In genomic region chr2:11077411-11077810, GRCh38 we compare ENCODE assay signal across 25 cellular contexts.
DNase-seq lines count a peak whose midpoint lies in the region; FAIRE-seq and TF ChIP-seq lines count a peak whose summit lies in the region.
"Had no signal": no experiment of that assay in that cellular context is flagged by ENCODE, and none has a peak within 500 bp of the region (broad histone marks: within the 10 kb centered on the region; RNA-seq: fewer than 3 reads in every experiment).

No MANE protein-coding gene starts in this region.

- H3K36me3 ChIP-seq in bronchial epithelial cell (ENCODE audit: control insufficient read depth, insufficient read depth, low read length), result no peaks in the 10 kb centered on the region
- H3K36me3 ChIP-seq: BLaER1, SJSA1 had no signal

- H3K27me3 ChIP-seq in H9 (ENCODE audit: insufficient read depth, low read length) (no peaks in the 10 kb centered on the region), bronchial epithelial cell (ENCODE audit: control insufficient read depth, insufficient read depth, low read length) (no peaks in the 10 kb centered on the region)
- H3K27me3 ChIP-seq: BLaER1, SJSA1 had no signal

- no peak overlapping the region for H3K4me2 ChIP-seq in H9 (ENCODE audit: insufficient read depth, insufficient read length, low read length)
- H3K4me2 ChIP-seq: BLaER1, PC-9 had no signal

- H2AK5ac ChIP-seq in H9 (ENCODE audit: insufficient read length, low read length), result no peak overlapping the region

- H4K91ac ChIP-seq in H9 (ENCODE audit: insufficient read length, low read depth, low read length), result peak overlapping the region; percentile 36

- no peak overlapping the region for H4K8ac ChIP-seq in H9 (replicated peaks; ENCODE audit: insufficient read length, low read depth, low read length)

- DNase-seq in NCI-H748 (lab: John Stamatoyannopoulos, UW; ENCODE audit: unreplicated experiment), result peak; percentile 14
- no peak for DNase-seq in NCI-H748 treated with DMSO at 0.1 percent for 48 hours (lab: John Stamatoyannopoulos, UW)
- no peak for DNase-seq in H9
- DNase-seq in bronchial epithelial cell (ENCODE audit: low read depth), result no peak
- no peak for DNase-seq in neural crest cell (ENCODE audit: low read depth, low spot score)
- no peak for DNase-seq in activated CD4-positive, alpha-beta T cell treated with anti-CD3 and anti-CD28 coated beads, Interleukin-2, amount 10 ng/mL, durations not matched to agents 7 days and 5 days
- DNase-seq in stimulated activated CD4-positive, alpha-beta T cell treated with anti-CD3 and anti-CD28 coated beads, Interleukin-4, amount 100 ng/mL, for 4 hours, result no peak
- DNase-seq in stimulated activated naive CD4-positive, alpha-beta T cell (lab: John Stamatoyannopoulos, UW), result no peak
- DNase-seq: CD4-positive, CD25-positive, alpha-beta regulatory T cell; Kasumi-1; NCI-H1092 treated with DMSO at 0.1 percent for 48 hours; NCI-H1436; NCI-H1930; NCI-H2227 treated with DMSO at 0.1 percent for 48 hours; NCI-H774; PC-9; Right ventricle myocardium superior; RPMI8226 had no signal

- no peaks in the 10 kb centered on the region for H3K79me2 ChIP-seq in H9 (ENCODE audit: insufficient read depth, low read length)

- H2BK15ac ChIP-seq in H9 (ENCODE audit: low read depth, low read length), result no peak overlapping the region

- H4K20me1 ChIP-seq in H9 (ENCODE audit: control insufficient read depth, insufficient read depth, insufficient read length), result no peaks in the 10 kb centered on the region
- H4K20me1 ChIP-seq: BLaER1 had no signal

- H3K14ac ChIP-seq in H9 (ENCODE audit: insufficient read depth, low read length), result no peak overlapping the region

- H3K56ac ChIP-seq in H9 (ENCODE audit: insufficient read length, low read depth, low read length), result no peak overlapping the region

- POLR2A ChIA-PET in activated CD4-positive, alpha-beta T cell treated with anti-CD3 and anti-CD28 coated beads, Interleukin-2, amount 10 ng/mL, durations not matched to agents 7 days and 5 days (lab: Charles Lee), result no interaction called here

- H3K27ac ChIP-seq in H9 (ENCODE audit: insufficient read length, low read depth, low read length), result no peak overlapping the region
- H3K27ac ChIP-seq: BLaER1, PC-9, SJSA1 had no signal

- H3K36me3 Mint-ChIP-seq in H9 (ENCODE audit: insufficient read depth in 1 of 3, low read depth in 3 of 3) (no peaks in the 10 kb centered on the region), neural crest cell (ENCODE audit: low read depth) (no peaks in the 10 kb centered on the region)
- H3K36me3 Mint-ChIP-seq in activated CD4-positive, alpha-beta T cell treated with anti-CD3 and anti-CD28 coated beads, Interleukin-2, amount 10 ng/mL, durations not matched to agents 7 days and 5 days (ENCODE audit: low read depth), result no peaks in the 10 kb centered on the region
- H3K36me3 Mint-ChIP-seq: CD4-positive, CD25-positive, alpha-beta regulatory T cell had no signal

- H3K4me1 Mint-ChIP-seq in H9 (peaks cover 16 to 22% of the 10 kb centered on the region in 2 experiments), neural crest cell (peaks cover 34% of the 10 kb centered on the region)
- peaks cover 11% of the 10 kb centered on the region for H3K4me1 Mint-ChIP-seq in activated CD4-positive, alpha-beta T cell treated with anti-CD3 and anti-CD28 coated beads, Interleukin-2, amount 10 ng/mL, durations not matched to agents 7 days and 5 days

- no peak overlapping the region for H3K18ac ChIP-seq in H9 (ENCODE audit: insufficient read length, low read depth, low read length)

- H3T11ph ChIP-seq in H9 (ENCODE audit: low read length), result no peak overlapping the region

- CTCF ChIA-PET in activated CD4-positive, alpha-beta T cell treated with anti-CD3 and anti-CD28 coated beads, Interleukin-2, amount 10 ng/mL, durations not matched to agents 7 days and 5 days (lab: Charles Lee), result no interaction called here

- H4K5ac ChIP-seq in H9 (ENCODE audit: insufficient read length, low read depth, low read length), result no peak overlapping the region

- H3K27ac Mint-ChIP-seq in H9, result peak overlapping the region in 1 of 3 experiments; percentile 9; a peak in 1 of 7 replicates
- peak overlapping the region; percentile 57 for H3K27ac Mint-ChIP-seq in neural crest cell (ENCODE audit: unreplicated experiment)
- H3K27ac Mint-ChIP-seq in activated CD4-positive, alpha-beta T cell treated with anti-CD3 and anti-CD28 coated beads, Interleukin-2, amount 10 ng/mL, durations not matched to agents 7 days and 5 days, result no peak overlapping the region
- H3K27ac Mint-ChIP-seq: CD4-positive, CD25-positive, alpha-beta regulatory T cell had no signal

- no peaks in the 10 kb centered on the region; the same call in 1 of the 2 replicates for H3K27me3 Mint-ChIP-seq in H9 (ENCODE audit: low read depth)
- H3K27me3 Mint-ChIP-seq in neural crest cell (ENCODE audit: low read depth), result peaks cover 2% of the 10 kb centered on the region
- H3K27me3 Mint-ChIP-seq in activated CD4-positive, alpha-beta T cell treated with anti-CD3 and anti-CD28 coated beads, Interleukin-2, amount 10 ng/mL, durations not matched to agents 7 days and 5 days, result peaks cover 17% of the 10 kb centered on the region

- FAIRE-seq in bronchial epithelial cell (lab: Jason Lieb, UNC), result peak; percentile 28
- FAIRE-seq: A204.1, G401.6, H54, HepG2, K562 had no signal

- H2BK20ac ChIP-seq in H9 (ENCODE audit: low read depth, low read length, poor library complexity, severe bottlenecking), result no peak overlapping the region

- H3K23ac ChIP-seq in H9 (ENCODE audit: insufficient read length, low read depth, low read length), result no peak overlapping the region

- H3K4me1 ChIP-seq in H9 (ENCODE audit: insufficient read depth, low read length), result 0 out of 2 replicates have a peak, but pooled peaks cover 3% of the 10 kb centered on the region

- H2BK12ac ChIP-seq in H9 (ENCODE audit: insufficient read length, low read depth, low read length), result no peak overlapping the region

- H3K9me3 ChIP-seq in H9 (ENCODE audit: control insufficient read depth, low read depth, low read length), result no peaks in the 10 kb centered on the region
- H3K9me3 ChIP-seq: BLaER1, SJSA1 had no signal

- TF ChIP-seq CTCF in H9 (conservative IDR thresholded peaks at IDR 0.05) (no peak), bronchial epithelial cell (IDR thresholded peaks at IDR 0.05; ENCODE audit: insufficient read depth, low read length, severe bottlenecking) (no peak), neural crest cell (conservative IDR thresholded peaks at IDR 0.05) (no peak)

- no peak overlapping the region for H3K4ac ChIP-seq in H9 (ENCODE audit: low read depth, low read length)

- H3K9ac ChIP-seq in H9 (ENCODE audit: extremely low read depth, insufficient read length, low read length), result no peak overlapping the region
- H3K9ac ChIP-seq: BLaER1 had no signal

- no peak overlapping the region for H2AFZ ChIP-seq in H9 (ENCODE audit: low read length)
- H2AFZ ChIP-seq: PC-9 had no signal

- H3K9me3 Mint-ChIP-seq in H9, result peaks cover 0 to 3% of the 10 kb centered on the region in 2 experiments; a peak in 2 of 5 replicates
- no peaks in the 10 kb centered on the region for H3K9me3 Mint-ChIP-seq in neural crest cell
- no peaks in the 10 kb centered on the region for H3K9me3 Mint-ChIP-seq in activated CD4-positive, alpha-beta T cell treated with anti-CD3 and anti-CD28 coated beads, Interleukin-2, amount 10 ng/mL, durations not matched to agents 7 days and 5 days

- H2BK120ac ChIP-seq in H9 (ENCODE audit: low read depth, low read length, poor library complexity, severe bottlenecking), result no peak overlapping the region

- H2BK5ac ChIP-seq in H9 (ENCODE audit: insufficient read length, low read length), result no peak overlapping the region

- no peaks in the 10 kb centered on the region for H3K79me1 ChIP-seq in H9 (ENCODE audit: insufficient read depth, low read depth, low read length, poor library complexity, severe bottlenecking)

- no CpG with 5 or more reads among the region's 3 CpGs for WGBS in H9 (ENCODE audit: extremely low coverage, insufficient read length, low lambda C conversion rate)

- H3K4me3 Mint-ChIP-seq in H9, result no peak overlapping the region
- no peak overlapping the region for H3K4me3 Mint-ChIP-seq in neural crest cell
- no peak overlapping the region for H3K4me3 Mint-ChIP-seq in activated CD4-positive, alpha-beta T cell treated with anti-CD3 and anti-CD28 coated beads, Interleukin-2, amount 10 ng/mL, durations not matched to agents 7 days and 5 days
- H3K4me3 Mint-ChIP-seq: CD4-positive, CD25-positive, alpha-beta regulatory T cell had no signal

- no peaks in the 10 kb centered on the region for H3K23me2 ChIP-seq in H9 (ENCODE audit: insufficient read length, low read depth, low read length, poor library complexity, severe bottlenecking)

- H3K4me3 ChIP-seq in bronchial epithelial cell (ENCODE audit: low read depth, low read length), result no peak overlapping the region
- H3K4me3 ChIP-seq: BLaER1, K562, PC-9, SJSA1 had no signal
